ENCODE assay signal across 7 cellular contexts in the genomic region with DNA sequence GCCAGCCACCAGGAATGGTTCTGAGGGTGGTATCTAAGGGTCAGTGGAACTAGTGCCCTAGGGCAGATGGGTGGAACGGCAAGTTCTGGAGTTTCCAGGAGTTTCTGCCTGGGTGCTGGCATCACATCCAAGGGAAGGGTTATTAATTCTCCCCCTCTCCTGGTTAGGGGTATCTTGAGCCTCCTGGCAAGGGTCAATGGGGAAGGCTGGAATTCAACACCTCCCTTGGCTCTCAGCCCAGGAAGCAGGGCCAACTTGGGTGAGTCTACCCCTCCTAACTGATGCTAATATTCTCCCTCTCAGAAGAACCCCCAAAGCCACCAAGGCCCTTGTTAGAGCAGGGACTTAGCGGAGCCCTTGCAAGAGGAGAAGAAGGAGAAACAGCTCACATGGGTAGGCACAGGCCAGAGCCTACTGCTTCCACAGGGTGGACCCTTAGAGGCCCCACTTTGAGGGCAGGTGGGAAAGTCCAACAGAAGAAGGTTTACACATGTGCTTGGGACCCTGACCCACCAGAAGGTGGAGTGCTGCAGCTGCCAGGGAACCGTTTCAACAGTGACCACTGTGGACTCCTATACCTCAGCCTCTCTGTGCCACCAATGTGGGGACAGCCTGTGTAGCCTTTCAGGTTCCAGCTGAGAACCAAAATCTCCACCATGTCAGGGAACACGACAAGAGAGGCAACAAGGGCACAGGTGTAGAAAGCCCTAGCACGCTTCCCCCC. TPM values are rescaled to one million over a fixed set of nuclear protein-coding genes. Genes with fewer than 3 reads are reported as not detected.
DNase-seq lines count a peak whose midpoint lies in the region; ATAC-seq and TF ChIP-seq lines count a peak whose summit lies in the region.
"Had no signal": no experiment of that assay in that cellular context is flagged by ENCODE, and none has a peak within 500 bp of the region (broad histone marks: within the 10 kb centered on the region; RNA-seq: fewer than 3 reads in every experiment).

No MANE protein-coding gene starts in this region.

- peaks cover 82% of the 10 kb centered on the region for H4K20me1 ChIP-seq in BLaER1
- H4K20me1 ChIP-seq in SU-DHL-6 (ENCODE audit: low read depth, low read length) = no peaks in the 10 kb centered on the region

- DNase-seq in lung (ENCODE audit: low spot score) (no peak), CD1c-positive myeloid dendritic cell (ENCODE audit: extremely low spot score) (no peak), medulla oblongata (ENCODE audit: extremely low spot score) (no peak)
- DNase-seq: activated effector memory CD4-positive, alpha-beta T cell treated with anti-CD3 and anti-CD28 coated beads, Interleukin-2, amount 50 U/mL, for 16 hours had no signal

- ATAC-seq in lung (ENCODE audit: insufficient read depth, low FRiP score) (no peak), HG02852 (IDR thresholded peaks at IDR 0.05; ENCODE audit: unreplicated experiment) (no peak)

- H3K79me2 ChIP-seq in SU-DHL-6 (ENCODE audit: insufficient read depth, low read length) = peaks cover 35% of the 10 kb centered on the region

- TF ChIP-seq CTCF in SU-DHL-6 (IDR thresholded peaks at IDR 0.05; ENCODE audit: insufficient read depth, low read length, poor library complexity, severe bottlenecking) = no peak
- no peak for TF ChIP-seq CTCF in lung (IDR thresholded peaks at IDR 0.05; ENCODE audit: control extremely low read depth, extremely low read depth)

- H3K27me3 ChIP-seq in BLaER1 = no peaks in the 10 kb centered on the region
- no peaks in the 10 kb centered on the region for H3K27me3 ChIP-seq in SU-DHL-6 (ENCODE audit: low read length)
- H3K27me3 ChIP-seq in lung (ENCODE audit: control insufficient read depth, insufficient read depth) = no peaks in the 10 kb centered on the region

- H2AFZ ChIP-seq in SU-DHL-6 (ENCODE audit: low read depth, low read length, severe bottlenecking) = no peak overlapping the region

- peak overlapping the region; percentile 100 for H3K4me2 ChIP-seq in BLaER1
- peak overlapping the region; percentile 74 for H3K4me2 ChIP-seq in SU-DHL-6 (ENCODE audit: low read depth, low read length, poor library complexity, severe bottlenecking)

- WGBS in lung, 2 donors = 63 to 66% methylated on average over 5 of the region's 5 CpGs

- H3K9me2 ChIP-seq in SU-DHL-6 (replicated peaks; ENCODE audit: insufficient read depth, low read length) = no peaks in the 10 kb centered on the region

- H3K9ac ChIP-seq in BLaER1 = peak overlapping the region; percentile 95
- H3K9ac ChIP-seq in SU-DHL-6 (ENCODE audit: low read length) = peak overlapping the region; percentile 79; the same call in 1 of the 2 replicates

- no peaks in the 10 kb centered on the region; the same call in 1 of the 2 replicates for H3F3A ChIP-seq in SU-DHL-6 (ENCODE audit: insufficient read depth)

- H3K27ac ChIP-seq in BLaER1 (no peak overlapping the region), SU-DHL-6 (ENCODE audit: low read depth, low read length) (no peak overlapping the region), lung (ENCODE audit: low read depth in 1 of 2, low read length in 1 of 2) (peak overlapping the region; percentile 10 to 37)

- H3K9me3 ChIP-seq in BLaER1 = no peaks in the 10 kb centered on the region
- H3K9me3 ChIP-seq in SU-DHL-6 (ENCODE audit: insufficient read depth, low read length) = no peaks in the 10 kb centered on the region
- no peaks in the 10 kb centered on the region for H3K9me3 ChIP-seq in lung (ENCODE audit: control insufficient read depth in 2 of 2, insufficient read depth in 1 of 2, low read length in 1 of 2)

- H3K36me3 ChIP-seq in BLaER1 (peaks cover 63% of the 10 kb centered on the region), SU-DHL-6 (ENCODE audit: low read length) (no peaks in the 10 kb centered on the region), lung (ENCODE audit: control insufficient read depth in 2 of 2, insufficient read depth in 2 of 2, low read length in 2 of 2) (peaks cover 9 to 30% of the 10 kb centered on the region in 2 donors)

- peaks cover 55% of the 10 kb centered on the region for H3K4me1 ChIP-seq in BLaER1
- peaks cover 30 to 31% of the 10 kb centered on the region in 2 donors for H3K4me1 ChIP-seq in lung (ENCODE audit: control insufficient read depth in 2 of 2, insufficient read depth in 2 of 2, low read length in 2 of 2)

- H3K4me3 ChIP-seq in BLaER1 (peak overlapping the region; percentile 90), SU-DHL-6 (ENCODE audit: insufficient read depth, low read length, poor library complexity, severe bottlenecking) (no peak overlapping the region), lung (no peak overlapping the region)

RNA-seq across cellular contexts. Expression of gene TMEM115, which starts 3.3 kb away (rescaled TPM):
- 10 to 100 TPM; 29.0 to 38.8 TPM for total RNA-seq in lung
- polyA plus RNA-seq in lung = 10 to 100 TPM; 32.9 to 44.8 TPM

RNA-seq across cellular contexts. Expression of gene CYB561D2, which starts 5.3 kb away (rescaled TPM):
- total RNA-seq in lung = 10 to 100 TPM; 18.2 to 33.9 TPM
- polyA plus RNA-seq in lung = 10 to 100 TPM; 21.4 to 50.8 TPM

RNA-seq across cellular contexts. Expression of gene NPRL2, which starts 5.4 kb away (rescaled TPM):
- total RNA-seq in lung = 10 to 100 TPM; 12.7 to 17.0 TPM
- 10 to 100 TPM; 17.4 to 21.9 TPM for polyA plus RNA-seq in lung

RNA-seq across cellular contexts. Expression of gene ZMYND10, which starts 10.5 kb away (rescaled TPM):
- 100 to 1,000 TPM in 1 of 2 donors, 10 to 100 TPM in 1; 70.8 to 117 TPM for total RNA-seq in lung
- polyA plus RNA-seq in lung = 10 to 100 TPM; 31.4 to 54.1 TPM

RNA-seq across cellular contexts. Expression of gene RASSF1, which starts 15.4 kb away (rescaled TPM):
- 10 to 100 TPM; 36.3 to 46.0 TPM for total RNA-seq in lung
- 10 to 100 TPM; 38.0 to 59.0 TPM for polyA plus RNA-seq in lung

Comparison
In these comparisons a context has a peak if more than half of its experiments do, and no peak if none do; other contexts are left out.
1. H3K27ac ChIP-seq: peak in lung (2 of 2); none in BLaER1 (single experiment) and SU-DHL-6 (single experiment).